In genomic region chr21:41167348-41168342, GRCh38 we compare ENCODE assay signal across 7 cellular contexts. TPM values are rescaled to one million over a fixed set of nuclear protein-coding genes. Genes with fewer than 3 reads are reported as not detected.
DNase-seq lines count a peak whose midpoint lies in the region; ATAC-seq, FAIRE-seq and TF ChIP-seq lines count a peak whose summit lies in the region.

TSS of gene BACE2 (plus strand) at chr21:41168160. CDS start at chr21:41168264, 104 bp downstream.

- in situ Hi-C loops in IMR-90 (cut with MboI; ENCODE audit: low sequenced_read_pairs): loop anchor here (25.0 kb wide), 1 partner anchor 370 kb away; no protein-coding TSS in a partner anchor

- H3K56ac ChIP-seq in IMR-90 (ENCODE audit: extremely low read depth, insufficient read depth, low read length): no peak within 1 kb of the TSS

- FAIRE-seq in GM12892 (lab: Jason Lieb, UNC): no peak

- CTCF ChIA-PET in IMR-90 (lab: Yijun Ruan, JAX): interaction anchor here (1.1 kb wide), 1 partner anchor 116 kb away, joined by 3 read pairs; no protein-coding TSS in a partner anchor

- no peak within 1 kb of the TSS for H2AK5ac ChIP-seq in IMR-90 (ENCODE audit: low read depth, low read length)

- H2AK9ac ChIP-seq in IMR-90 (replicated peaks; ENCODE audit: low read depth, low read length, poor library complexity): peak within 1 kb of the TSS; percentile 92

- H3K4ac ChIP-seq in IMR-90 (ENCODE audit: low read depth, low read length): no peak within 1 kb of the TSS

- ATAC-seq in IMR-90 (ENCODE audit: low read depth) (peak; percentile 92), HG03378 (IDR thresholded peaks at IDR 0.05; ENCODE audit: unreplicated experiment) (no peak)

- H2BK5ac ChIP-seq in IMR-90 (ENCODE audit: low read depth, low read length, poor library complexity, severe bottlenecking): no peak within 1 kb of the TSS

- H4K8ac ChIP-seq in IMR-90 (ENCODE audit: low read depth in 2 of 2, low read length in 2 of 2): peak within 1 kb of the TSS in 1 of 2 experiments; percentile 56; a peak in 1 of 4 replicates

- no peaks in the 10 kb centered on the region for H3K9me3 ChIP-seq in IMR-90 (ENCODE audit: control insufficient read depth, insufficient read depth, low read length)
- H3K9me3 ChIP-seq in WERI-Rb-1 (ENCODE audit: severe bottlenecking): no peaks in the 10 kb centered on the region

- TF ChIP-seq CTCF in IMR-90 (conservative IDR thresholded peaks at IDR 0.05; ENCODE audit: low read depth, low read length): peak; percentile 48
- TF ChIP-seq CTCF in WERI-Rb-1 (IDR thresholded peaks at IDR 0.05; ENCODE audit: low read depth, low read length): peak; percentile 69
- TF ChIP-seq CTCF in coronary artery (IDR thresholded peaks at IDR 0.05): peak; percentile 71

- H2AFZ ChIP-seq in IMR-90 (replicated peaks; ENCODE audit: low read length, poor library complexity): peak within 1 kb of the TSS; percentile 95

- POLR2A ChIA-PET in IMR-90 (lab: Charles Lee; ENCODE audit: unreplicated experiment): no interaction called here

- no peak within 1 kb of the TSS; the same call in 1 of the 2 replicates for H3K18ac ChIP-seq in IMR-90 (ENCODE audit: low read depth, low read length)

- H2BK15ac ChIP-seq in IMR-90 (ENCODE audit: low read depth, low read length): no peak within 1 kb of the TSS

- H3K4me1 ChIP-seq in IMR-90 (ENCODE audit: control insufficient read depth, insufficient read depth, low read length): no peaks in the 10 kb centered on the region; the same call in 1 of the 2 replicates

- H3K79me1 ChIP-seq in IMR-90 (ENCODE audit: low read depth in 1 of 2, low read length in 2 of 2): peaks cover 0 to 7% of the 10 kb centered on the region in 2 experiments; a peak in 2 of 4 replicates

- H3K4me2 ChIP-seq in IMR-90 (ENCODE audit: low read depth, low read length): peak within 1 kb of the TSS; percentile 89

- H3K27ac ChIP-seq in IMR-90 (ENCODE audit: insufficient read depth, low read length) (peak within 1 kb of the TSS; percentile 49), WERI-Rb-1 (peak within 1 kb of the TSS; percentile 34), coronary artery (peak within 1 kb of the TSS; percentile 97 to 99)

- H4K20me1 ChIP-seq in IMR-90 (ENCODE audit: insufficient read depth, low read length): no peaks in the 10 kb centered on the region

- no TSS peak for BruUV-seq in IMR-90 (replicated peaks; lab: Mats Ljungman, UMichigan)

- intact Hi-C loops in IMR-90 (cut with micrococcal nuclease): no loop called here

- dilution Hi-C loops in IMR-90 (cut with HindIII; ENCODE audit: low sequenced_read_pairs, unreplicated experiment): no loop called here

- no peak for TF ChIP-seq RAD21 in IMR-90 (IDR thresholded peaks at IDR 0.05; ENCODE audit: low read length)

- WGBS in IMR-90 (ENCODE audit: extremely low coverage in 2 of 2, insufficient read length in 1 of 2), 2 experiments: 0% methylated on average over 39 of the region's 111 CpGs; no CpG with 5 or more reads in 1 of the 2 experiments

- no peak within 1 kb of the TSS for H2BK20ac ChIP-seq in IMR-90 (ENCODE audit: low read depth, low read length)

- H3K4me3 ChIP-seq in IMR-90 (ENCODE audit: insufficient read depth, low read depth, low read length) (peak within 1 kb of the TSS; percentile 58), WERI-Rb-1 (ENCODE audit: low read depth, low read length) (peak within 1 kb of the TSS; percentile 83), coronary artery (peak within 1 kb of the TSS; percentile 91)

- peak within 1 kb of the TSS; percentile 41; the same call in 1 of the 2 replicates for H4K91ac ChIP-seq in IMR-90 (ENCODE audit: insufficient read depth, low read depth, low read length)

- no peaks in the 10 kb centered on the region for H3K36me3 ChIP-seq in IMR-90 (ENCODE audit: control insufficient read depth, insufficient read depth, low read length)
- H3K36me3 ChIP-seq in WERI-Rb-1: no peaks in the 10 kb centered on the region

- H3K23ac ChIP-seq in IMR-90 (ENCODE audit: low read depth, low read length): no peak within 1 kb of the TSS

- peak; percentile 45 for DNase-seq in GM12892 (ENCODE audit: insufficient read length)
- peak; percentile 68 for DNase-seq in IMR-90
- peak; percentile 81 for DNase-seq in WERI-Rb-1
- peak; percentile 90 for DNase-seq in coronary artery (ENCODE audit: low spot score)
- DNase-seq in kidney tubule cell (ENCODE audit: low spot score): peak; percentile 82
- peak; percentile 76 for DNase-seq in stimulated activated CD4-positive, alpha-beta T cell treated with anti-CD3 and anti-CD28 coated beads, Interleukin-15, amount 100 ng/mL, for 24 hours

- H3K9ac ChIP-seq in IMR-90 (ENCODE audit: low read depth, low read length): peak within 1 kb of the TSS; percentile 58; the same call in 1 of the 2 replicates

- no peak within 1 kb of the TSS; the same call in 1 of the 2 replicates for H4K5ac ChIP-seq in IMR-90 (ENCODE audit: low read depth, low read length)

- peak within 1 kb of the TSS; percentile 14; the same call in 1 of the 2 replicates for H2BK120ac ChIP-seq in IMR-90 (ENCODE audit: low read depth, low read length)

- H3K9me1 ChIP-seq in IMR-90 (ENCODE audit: insufficient read depth, low read length): peaks cover 10% of the 10 kb centered on the region; the same call in 1 of the 2 replicates

- TF ChIP-seq POLR2A in GM12892 (IDR thresholded peaks at IDR 0.05; ENCODE audit: low read depth, low read length) (no peak), IMR-90 (IDR thresholded peaks at IDR 0.05; ENCODE audit: low read depth, low read length) (0 out of 2 replicates have a peak, but pooled peaks have one; percentile 30)

- H3K27me3 ChIP-seq in IMR-90 (ENCODE audit: control insufficient read depth, insufficient read depth, low read length) (peaks cover 3% of the 10 kb centered on the region), WERI-Rb-1 (ENCODE audit: insufficient read depth, low read depth, severe bottlenecking) (peaks cover 11% of the 10 kb centered on the region)

- H3K14ac ChIP-seq in IMR-90 (replicated peaks; ENCODE audit: low read depth, low read length): no peak within 1 kb of the TSS

TF ChIP-seq in IMR-90, 13 proteins besides CTCF, POLR2A, EP300 and RAD21:
- TF ChIP-seq MAZ (IDR thresholded peaks at IDR 0.05; ENCODE audit: borderline replicate concordance, low read depth, low read length) (peak; percentile 58; the same call in 1 of the 2 replicates), SMC3 (IDR thresholded peaks at IDR 0.05; ENCODE audit: low read depth, low read length) (0 out of 2 replicates have a peak, but pooled peaks have one; percentile 13), CEBPB (IDR thresholded peaks at IDR 0.05; ENCODE audit: low read depth, low read length) (peak; percentile 36; the same call in 1 of the 2 replicates), RCOR1 (IDR thresholded peaks at IDR 0.05; ENCODE audit: insufficient replicate concordance, low read length) (no peak)

RNA-seq across cellular contexts. Expression of gene BACE2, which starts in this region (rescaled TPM):
- polyA plus RNA-seq in GM12892 (2012; ENCODE audit: missing spikeins): 1.7 TPM
- total RNA-seq in IMR-90 (2012; rRNA removed): 17.0 and 18.1 TPM in 2 replicates
- polyA plus RNA-seq in IMR-90 (2012; rRNA removed): 29.2 and 35.5 TPM in 2 replicates
- 28.7 and 31.6 TPM in 2 replicates for polyA plus RNA-seq in IMR-90 (2012; cell fraction: cytosol; rRNA removed)
- 16.1 and 20.0 TPM in 2 replicates for polyA plus RNA-seq in IMR-90 (2012; cell fraction: nucleus; rRNA removed; ENCODE audit: low replicate concordance)

Comparison
In these comparisons a context has a peak if more than half of its experiments do, and no peak if none do; other contexts are left out.
1. H3K27ac ChIP-seq: peak in every context shown above with its lines; median percentile 98 in coronary artery; 49 in IMR-90; 34 in WERI-Rb-1.